Comparison of ENCODE assay signal across 8 cellular contexts in genomic region chr6:132798820-132799538, GRCh38. TPM values are rescaled to one million over a fixed set of nuclear protein-coding genes. Genes with fewer than 3 reads are reported as not detected.
DNase-seq lines count a peak whose midpoint lies in the region; ATAC-seq and TF ChIP-seq lines count a peak whose summit lies in the region.

No MANE protein-coding gene starts in this region.

- WGBS in lung, 2 donors = 13 to 16% methylated on average over 17 of the region's 17 CpGs

- H3K27ac ChIP-seq in lung (ENCODE audit: low read depth in 1 of 2, low read length in 1 of 2) = no peak overlapping the region

- H3K27me3 ChIP-seq in BE2C (no peaks in the 10 kb centered on the region), lung (ENCODE audit: control insufficient read depth, insufficient read depth) (no peaks in the 10 kb centered on the region)

- TF ChIP-seq CTCF in BE2C (IDR thresholded peaks at IDR 0.05; ENCODE audit: low read depth, low read length) (peak; percentile 97), lung (IDR thresholded peaks at IDR 0.05; ENCODE audit: control extremely low read depth, extremely low read depth) (peak; percentile 59)

- H3K9me3 ChIP-seq in BE2C = no peaks in the 10 kb centered on the region
- H3K9me3 ChIP-seq in lung (ENCODE audit: control insufficient read depth in 2 of 2, insufficient read depth in 1 of 2, low read length in 1 of 2) = no peaks in the 10 kb centered on the region

- peak; percentile 91 for ATAC-seq in GM18909 (IDR thresholded peaks at IDR 0.05; ENCODE audit: poor library complexity, unreplicated experiment)
- ATAC-seq in HG03135 (IDR thresholded peaks at IDR 0.05; ENCODE audit: unreplicated experiment) = peak; percentile 92
- peak; percentile 81 for ATAC-seq in lung (ENCODE audit: insufficient read depth, low FRiP score)

- DNase-seq in BE2C = peak; percentile 74
- peak; percentile 31 for DNase-seq in NCI-H446 treated with DMSO at 0.1 percent for 48 hours (lab: John Stamatoyannopoulos, UW)
- DNase-seq in activated CD4-positive, alpha-beta T cell treated with anti-CD3 and anti-CD28 coated beads, Interleukin-2, amount 50 U/mL, for 1 hour = peak; percentile 67
- peak; percentile 66 for DNase-seq in ecto neural progenitor cell (ENCODE audit: low spot score)
- DNase-seq in lung (ENCODE audit: low spot score) = peak; percentile 80
- DNase-seq in stimulated activated CD8-positive, alpha-beta memory T cell treated with anti-CD3 and anti-CD28 coated beads, Interleukin-4, amount 100 ng/mL, for 1 hour (ENCODE audit: low read depth in 2 of 2, low spot score in 1 of 2) = peak; percentile 14 to 53

- H3K4me3 ChIP-seq in BE2C (ENCODE audit: low read depth, low read length) (peak overlapping the region; percentile 81), lung (no peak overlapping the region)

- H3K36me3 ChIP-seq in BE2C (no peaks in the 10 kb centered on the region; the same call in 1 of the 2 replicates), lung (ENCODE audit: control insufficient read depth in 2 of 2, insufficient read depth in 2 of 2, low read length in 2 of 2) (peaks cover 0 to 1% of the 10 kb centered on the region in 2 donors)

- H3K4me1 ChIP-seq in BE2C = no peaks in the 10 kb centered on the region
- no peaks in the 10 kb centered on the region for H3K4me1 ChIP-seq in lung (ENCODE audit: control insufficient read depth in 2 of 2, insufficient read depth in 2 of 2, low read length in 2 of 2)

RNA-seq across cellular contexts. Expression of gene SLC18B1, which starts 0.5 kb away (rescaled TPM):
- polyA plus RNA-seq in BE2C (2012; ENCODE audit: insufficient read depth, insufficient read length, low read depth) = 1.3 TPM
- 10 to 100 TPM; 10.2 to 20.9 TPM for total RNA-seq in lung
- 10 to 100 TPM in 1 of 2 donors, 1 to 10 TPM in 1; 5.6 to 10.5 TPM for polyA plus RNA-seq in lung

RNA-seq across cellular contexts. Expression of gene RPS12, which starts 15.4 kb away (rescaled TPM):
- 1,095 TPM for polyA plus RNA-seq in BE2C (2012; ENCODE audit: insufficient read depth, insufficient read length, low read depth)
- 1,000 to 10,000 TPM; 1,097 to 1,219 TPM for total RNA-seq in lung
- 1,000 to 10,000 TPM; 1,920 to 2,487 TPM for polyA plus RNA-seq in lung

RNA-seq across cellular contexts. Expression of gene VNN2, which starts 41.3 kb away (rescaled TPM):
- not detected for polyA plus RNA-seq in BE2C (2012; ENCODE audit: insufficient read depth, insufficient read length, low read depth)
- total RNA-seq in lung = 10 to 100 TPM; 10.3 to 34.0 TPM
- polyA plus RNA-seq in lung = 10 to 100 TPM in 1 of 2 donors, 1 to 10 TPM in 1; 2.8 to 59.8 TPM
